ENCODE assay signal across 18 cellular contexts in genomic region chr20:1946442-1946761, GRCh38. TPM values are rescaled to one million over a fixed set of nuclear protein-coding genes. Genes with fewer than 3 reads are reported as not detected.
DNase-seq lines count a peak whose midpoint lies in the region; ATAC-seq and TF ChIP-seq lines count a peak whose summit lies in the region.
"Had no signal": no experiment of that assay in that cellular context is flagged by ENCODE, and none has a peak within 500 bp of the region (broad histone marks: within the 10 kb centered on the region; RNA-seq: fewer than 3 reads in every experiment).

No MANE protein-coding gene starts in this region.

- H3K4me1 ChIP-seq in iPS-15b (ENCODE audit: control insufficient read depth, insufficient read depth, low read length) (peaks cover 11% of the 10 kb centered on the region), neutrophil (ENCODE audit: control insufficient read depth in 1 of 2, insufficient read depth in 1 of 2, low read depth in 1 of 2, low read length in 1 of 2) (peaks cover 85 to 90% of the 10 kb centered on the region in 2 experiments), body of pancreas (peaks cover 14% of the 10 kb centered on the region)

- peaks cover 34 to 42% of the 10 kb centered on the region in 2 donors for H3K27me3 Mint-ChIP-seq in natural killer cell (ENCODE audit: low read depth in 2 of 2)
- peaks cover 35 to 44% of the 10 kb centered on the region in 2 donors for H3K27me3 Mint-ChIP-seq in natural killer cell treated with Interleukin-12 subunit alpha and Interleukin-12 subunit beta and Interleukin-15 and Interleukin-18, amount 100 ng/mL, for 72 hours

- H3K27me3 ChIP-seq in iPS-15b (ENCODE audit: control insufficient read depth, insufficient read depth, low read length), result peaks cover 33% of the 10 kb centered on the region
- no peaks in the 10 kb centered on the region for H3K27me3 ChIP-seq in neutrophil
- H3K27me3 ChIP-seq in body of pancreas, result no peaks in the 10 kb centered on the region
- H3K27me3 ChIP-seq: right atrium auricular region had no signal

- TF ChIP-seq POLR2A in body of pancreas (IDR thresholded peaks at IDR 0.05), result no peak

- no peaks in the 10 kb centered on the region for H3K36me3 Mint-ChIP-seq in natural killer cell
- no peaks in the 10 kb centered on the region for H3K36me3 Mint-ChIP-seq in natural killer cell treated with Interleukin-12 subunit alpha and Interleukin-12 subunit beta and Interleukin-15 and Interleukin-18, amount 100 ng/mL, for 72 hours

- no peak overlapping the region for H3K9ac ChIP-seq in iPS-15b (ENCODE audit: low read depth, low read length)

- WGBS in body of pancreas, 2 donors, result 50 to 62% methylated on average over 7 of the region's 7 CpGs

- DNase-seq in natural killer cell (no peak), 8988T (no peak), NCI-H1105 (lab: John Stamatoyannopoulos, UW) (no peak), body of pancreas (no peak)
- no peak for DNase-seq in natural killer cell treated with Interleukin-12 subunit alpha and Interleukin-12 subunit beta and Interleukin-15 and Interleukin-18, amount 100 ng/mL, for 72 hours (ENCODE audit: low spot score)
- DNase-seq: activated naive CD8-positive, alpha-beta T cell treated with anti-CD3 and anti-CD28 coated beads, Interleukin-2, amount 50 U/mL, for 24 hours; NCI-H187 treated with DMSO at 0.1 percent for 48 hours; NCI-H82; stimulated activated naive CD8-positive, alpha-beta T cell treated with anti-CD3 and anti-CD28 coated beads, Interleukin-15, Interleukin-2, amounts not matched to agents 100 U/mL and 50 U/mL, for 24 hours; T-helper 2 cell had no signal

- no peak overlapping the region for H3K27ac Mint-ChIP-seq in natural killer cell
- no peak overlapping the region for H3K27ac Mint-ChIP-seq in natural killer cell treated with Interleukin-12 subunit alpha and Interleukin-12 subunit beta and Interleukin-15 and Interleukin-18, amount 100 ng/mL, for 72 hours
- H3K27ac Mint-ChIP-seq: activated CD4-positive, alpha-beta T cell treated with anti-CD3 and anti-CD28 coated beads for 36 hours; activated naive CD8-positive, alpha-beta T cell treated with anti-CD3 and anti-CD28 coated beads, Interleukin-2, amount 50 U/mL, for 24 hours had no signal

- no peak for TF ChIP-seq CTCF in natural killer cell (IDR thresholded peaks at IDR 0.05)
- no peak for TF ChIP-seq CTCF in neutrophil (IDR thresholded peaks at IDR 0.05)
- TF ChIP-seq CTCF in body of pancreas (IDR thresholded peaks at IDR 0.05), result no peak

- H3K4me3 Mint-ChIP-seq in natural killer cell, result no peak overlapping the region
- H3K4me3 Mint-ChIP-seq in natural killer cell treated with Interleukin-12 subunit alpha and Interleukin-12 subunit beta and Interleukin-15 and Interleukin-18, amount 100 ng/mL, for 72 hours, result no peak overlapping the region
- H3K4me3 Mint-ChIP-seq: activated CD4-positive, alpha-beta T cell treated with anti-CD3 and anti-CD28 coated beads for 36 hours; activated naive CD8-positive, alpha-beta T cell treated with anti-CD3 and anti-CD28 coated beads, Interleukin-2, amount 50 U/mL, for 24 hours had no signal

- H3K27ac ChIP-seq in neutrophil (peak overlapping the region; percentile 87), body of pancreas (peak overlapping the region in 1 of 4 donors; percentile 69)

- H3K9me3 Mint-ChIP-seq in natural killer cell, result no peaks in the 10 kb centered on the region
- H3K9me3 Mint-ChIP-seq in natural killer cell treated with Interleukin-12 subunit alpha and Interleukin-12 subunit beta and Interleukin-15 and Interleukin-18, amount 100 ng/mL, for 72 hours, result no peaks in the 10 kb centered on the region
- H3K9me3 Mint-ChIP-seq: activated naive CD8-positive, alpha-beta T cell treated with anti-CD3 and anti-CD28 coated beads, Interleukin-2, amount 50 U/mL, for 24 hours had no signal

- intact Hi-C loops in natural killer cell (cut with micrococcal nuclease), result no loop called here
- intact Hi-C loops in body of pancreas (cut with DNase I), result no loop called here

- H3K4me1 Mint-ChIP-seq in natural killer cell, result no peaks in the 10 kb centered on the region
- no peaks in the 10 kb centered on the region for H3K4me1 Mint-ChIP-seq in natural killer cell treated with Interleukin-12 subunit alpha and Interleukin-12 subunit beta and Interleukin-15 and Interleukin-18, amount 100 ng/mL, for 72 hours (ENCODE audit: low read depth in 2 of 2)
- H3K4me1 Mint-ChIP-seq: activated CD4-positive, alpha-beta T cell treated with anti-CD3 and anti-CD28 coated beads for 36 hours had no signal

- H3K36me3 ChIP-seq in iPS-15b (ENCODE audit: control insufficient read depth, insufficient read depth, low read length) (no peaks in the 10 kb centered on the region), neutrophil (no peaks in the 10 kb centered on the region), body of pancreas (replicated peaks in 1 of 2; ENCODE audit: insufficient read depth in 1 of 2, low read depth in 2 of 2) (no peaks in the 10 kb centered on the region)
- H3K36me3 ChIP-seq: right atrium auricular region had no signal

- ATAC-seq in natural killer cell (peak in 2 of 3 donors; percentile 24 to 55), GM18867 (IDR thresholded peaks at IDR 0.05; ENCODE audit: unreplicated experiment) (no peak), body of pancreas (no peak)
- ATAC-seq in natural killer cell treated with Interleukin-12 subunit alpha and Interleukin-12 subunit beta and Interleukin-15 and Interleukin-18, amount 100 ng/mL, for 72 hours, result no peak
- ATAC-seq: activated CD4-positive, alpha-beta T cell treated with anti-CD3 and anti-CD28 coated beads for 36 hours; activated naive CD8-positive, alpha-beta T cell treated with anti-CD3 and anti-CD28 coated beads, Interleukin-2, amount 50 U/mL, for 24 hours; stimulated activated naive CD8-positive, alpha-beta T cell treated with anti-CD3 and anti-CD28 coated beads, Interleukin-15, Interleukin-2, amounts not matched to agents 100 U/mL and 50 U/mL, for 24 hours had no signal

- H3K4me3 ChIP-seq in iPS-15b (ENCODE audit: low read depth, low read length) (peak overlapping the region; percentile 66), neutrophil (ENCODE audit: low read depth in 1 of 2, low read length in 1 of 2) (peak overlapping the region; percentile 58), body of pancreas (no peak overlapping the region)
- H3K4me3 ChIP-seq: mucosa of descending colon had no signal

- H3K9me3 ChIP-seq in iPS-15b (ENCODE audit: control insufficient read depth, insufficient read depth, low read length) (no peaks in the 10 kb centered on the region), neutrophil (no peaks in the 10 kb centered on the region), body of pancreas (no peaks in the 10 kb centered on the region)
- H3K9me3 ChIP-seq: mucosa of descending colon, right atrium auricular region had no signal

RNA-seq across cellular contexts. Expression of gene PDYN, which starts 47.5 kb away (rescaled TPM):
- total RNA-seq in natural killer cell (not detected), body of pancreas (not detected)
- total RNA-seq in natural killer cell treated with Interleukin-12 subunit alpha and Interleukin-12 subunit beta and Interleukin-15 and Interleukin-18, amount 100 ng/mL, for 72 hours, result not detected
- total RNA-seq: activated CD4-positive, alpha-beta T cell treated with anti-CD3 and anti-CD28 coated beads for 36 hours; H4; LHCN-M2; mucosa of descending colon; right atrium auricular region had no signal

RNA-seq across cellular contexts. Expression of gene SIRPA, which starts 51.2 kb away (rescaled TPM):
- total RNA-seq in natural killer cell, result 1 to 10 TPM; 1.3 to 7.5 (median 2.3) TPM
- 1 to 10 TPM in 1 of 2 donors, under 1 TPM in 1; 0.14 to 1.0 TPM for total RNA-seq in natural killer cell treated with Interleukin-12 subunit alpha and Interleukin-12 subunit beta and Interleukin-15 and Interleukin-18, amount 100 ng/mL, for 72 hours
- total RNA-seq in body of pancreas, result 10 to 100 TPM; 15.0 to 20.1 TPM

Comparison
In these comparisons a context has a peak if more than half of its experiments do, and no peak if none do; other contexts are left out.
1. ATAC-seq: peak in natural killer cell (2 of 3); none in natural killer cell treated with Interleukin-12 subunit alpha and Interleukin-12 subunit beta and Interleukin-15 and Interleukin-18, amount 100 ng/mL, for 72 hours (0 of 2), GM18867 (single experiment) and body of pancreas (single experiment).
2. H3K4me3 ChIP-seq: peak in iPS-15b (single experiment) and neutrophil (2 of 2); none in body of pancreas (0 of 2).